12 cellular contexts compared by ENCODE assay signal in genomic region chr17:2975469-2975958, GRCh38.
A peak's percentile ranks its signal among the peaks of the same experiment; 100 is the strongest.
DNase-seq lines count a peak whose midpoint lies in the region; ATAC-seq and TF ChIP-seq lines count a peak whose summit lies in the region.
"Had no signal": no experiment of that assay in that cellular context is flagged by ENCODE, and none has a peak within 500 bp of the region (broad histone marks: within the 10 kb centered on the region; RNA-seq: fewer than 3 reads in every experiment).

No MANE protein-coding gene starts in this region.

- no peak overlapping the region for H3K14ac ChIP-seq in trophoblast cell (ENCODE audit: low read length)

- H2AK5ac ChIP-seq in trophoblast cell (ENCODE audit: low read length), result no peak overlapping the region

- no peak for TF ChIP-seq EP300 in esophagus muscularis mucosa (IDR thresholded peaks at IDR 0.05)

- H2BK5ac ChIP-seq in trophoblast cell (ENCODE audit: low read depth, low read length, poor library complexity), result no peak overlapping the region

- H3K9me3 ChIP-seq in esophagus muscularis mucosa, result no peaks in the 10 kb centered on the region
- H3K9me3 ChIP-seq in trophoblast cell (ENCODE audit: insufficient read depth, low read depth, low read length), result no peaks in the 10 kb centered on the region

- TF ChIP-seq POLR2A in esophagus muscularis mucosa (IDR thresholded peaks at IDR 0.05; ENCODE audit: low read depth), result no peak

- H4K91ac ChIP-seq in trophoblast cell (ENCODE audit: low read depth, low read length), result no peak overlapping the region

- peak overlapping the region; percentile 25 for H2BK12ac ChIP-seq in trophoblast cell (ENCODE audit: low read length)

- WGBS in esophagus muscularis mucosa, result 42% methylated on average over 8 of the region's 8 CpGs
- WGBS in trophoblast cell (ENCODE audit: extremely low coverage, insufficient coverage, insufficient read length), result no CpG with 5 or more reads among the region's 8 CpGs

- ATAC-seq in HG03039 (IDR thresholded peaks at IDR 0.05; ENCODE audit: unreplicated experiment) (no peak), HG02885 (IDR thresholded peaks at IDR 0.05; ENCODE audit: poor library complexity, unreplicated experiment) (no peak)

- no peak overlapping the region for H3K4ac ChIP-seq in trophoblast cell (ENCODE audit: low read depth, low read length)

- H3K27ac ChIP-seq in esophagus muscularis mucosa (replicated peaks in 1 of 4) (peak overlapping the region; percentile 43 to 67 (median 62)), trophoblast cell (ENCODE audit: low read depth, low read length) (peak overlapping the region; percentile 5)
- H3K27ac ChIP-seq: cardiac muscle cell had no signal

- peaks cover 2% of the 10 kb centered on the region for H3K79me1 ChIP-seq in trophoblast cell (ENCODE audit: low read length)

- H3K27me3 ChIP-seq in esophagus muscularis mucosa (no peaks in the 10 kb centered on the region), trophoblast cell (ENCODE audit: insufficient read depth, low read length) (no peaks in the 10 kb centered on the region)
- H3K27me3 ChIP-seq: cardiac muscle cell had no signal

- DNase-seq in H4 (ENCODE audit: low spot score), result peak; percentile 71
- peak; percentile 92 for DNase-seq in OCI-M1 (lab: John Stamatoyannopoulos, UW)
- DNase-seq in esophagus muscularis mucosa (ENCODE audit: extremely low spot score), result peak; percentile 80
- peak in 1 of 2 donors; percentile 43 for DNase-seq in trophoblast cell
- DNase-seq in stimulated activated CD4-positive, alpha-beta T cell treated with anti-CD3 and anti-CD28 coated beads, Interleukin-2, amount 100 ng/mL, for 48 hours, result no peak
- no peak for DNase-seq in GF-D8 (lab: John Stamatoyannopoulos, UW)
- DNase-seq: activated CD4-positive, alpha-beta T cell treated with anti-CD3 and anti-CD28 coated beads, Interleukin-2, amount 10 ng/mL, durations not matched to agents 24 days and 14 days; DMS79 treated with DMSO at 0.1 percent for 48 hours; kidney glomerular epithelial cell had no signal

- H3K18ac ChIP-seq in trophoblast cell (ENCODE audit: low read length), result no peak overlapping the region

- intact Hi-C loops in esophagus muscularis mucosa (cut with DNase I), result no loop called here

- H2BK120ac ChIP-seq in trophoblast cell (ENCODE audit: insufficient read depth, low read length, poor library complexity), result no peak overlapping the region

- H3K4me1 ChIP-seq in esophagus muscularis mucosa (peaks cover 0 to 8% (median 5%) of the 10 kb centered on the region in 4 donors), trophoblast cell (ENCODE audit: control insufficient read depth in 1 of 2, insufficient read depth in 2 of 2, low read length in 2 of 2) (no peaks in the 10 kb centered on the region)

- H4K12ac ChIP-seq in trophoblast cell (ENCODE audit: low read depth, low read length), result no peak overlapping the region

- no peak overlapping the region for H3K4me2 ChIP-seq in trophoblast cell (ENCODE audit: low read length)

- peak overlapping the region; percentile 80 for H4K8ac ChIP-seq in trophoblast cell (ENCODE audit: low read depth, low read length)

- H3K36me3 ChIP-seq in esophagus muscularis mucosa (peaks cover 0 to 3% (median under 1%) of the 10 kb centered on the region in 4 donors), trophoblast cell (ENCODE audit: control insufficient read depth in 1 of 2, insufficient read depth in 2 of 2, low read length in 2 of 2) (peaks cover 0 to 2% of the 10 kb centered on the region in 2 experiments)
- H3K36me3 ChIP-seq: cardiac muscle cell had no signal

- no peak overlapping the region for H2AFZ ChIP-seq in trophoblast cell (ENCODE audit: insufficient read depth, low read length, poor library complexity)

- no peak for TF ChIP-seq CTCF in esophagus muscularis mucosa (IDR thresholded peaks at IDR 0.05)

- no peak overlapping the region for H3K9ac ChIP-seq in trophoblast cell (ENCODE audit: low read length)

- H3K79me2 ChIP-seq in trophoblast cell (ENCODE audit: control insufficient read depth, insufficient read depth, low read length, poor library complexity), result no peaks in the 10 kb centered on the region

- peak overlapping the region; percentile 49 to 71 (median 60) for H3K4me3 ChIP-seq in esophagus muscularis mucosa
- no peak overlapping the region for H3K4me3 ChIP-seq in trophoblast cell (ENCODE audit: low read depth, low read length)
- H3K4me3 ChIP-seq: cardiac muscle cell had no signal

- H3K23ac ChIP-seq in trophoblast cell (ENCODE audit: low read length), result no peak overlapping the region

Comparison
In these comparisons a context has a peak if more than half of its experiments do, and no peak if none do; other contexts are left out.
1. DNase-seq: peak in H4 (single experiment), OCI-M1 (single experiment) and esophagus muscularis mucosa (single experiment); none in stimulated activated CD4-positive, alpha-beta T cell treated with anti-CD3 and anti-CD28 coated beads, Interleukin-2, amount 100 ng/mL, for 48 hours (0 of 2) and GF-D8 (single experiment).